ENCODE assay signal across 27 cellular contexts in the genomic region with DNA sequence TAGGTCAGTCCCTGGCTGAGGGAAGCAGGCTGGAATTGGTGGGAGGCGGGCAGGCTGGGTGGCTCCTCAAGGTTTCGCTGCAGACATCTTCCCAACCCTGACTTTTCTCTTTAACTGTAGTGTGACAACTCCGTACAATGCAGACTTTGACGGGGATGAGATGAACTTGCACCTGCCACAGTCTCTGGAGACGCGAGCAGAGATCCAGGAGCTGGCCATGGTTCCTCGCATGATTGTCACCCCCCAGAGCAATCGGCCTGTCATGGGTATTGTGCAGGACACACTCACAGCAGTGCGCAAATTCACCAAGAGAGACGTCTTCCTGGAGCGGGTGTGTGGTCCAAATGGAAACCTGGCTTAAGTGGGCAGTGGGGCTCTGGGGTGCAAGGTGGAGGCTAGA. TPM values are rescaled to one million over a fixed set of nuclear protein-coding genes. Genes with fewer than 3 reads are reported as not detected.
"Had no signal": no experiment of that assay in that cellular context is flagged by ENCODE, and none has a peak within 500 bp of the region (broad histone marks: within the 10 kb centered on the region; RNA-seq: fewer than 3 reads in every experiment).

No MANE protein-coding gene starts in this region.

- ATAC-seq: left cardiac atrium; lower lobe of right lung; right cardiac atrium; stimulated activated memory B cell treated with anti-CD40 and anti-IgM and Interleukin-4, amounts not matched to agents 10 μg/mL and 1 μg/mL and 100 μg/mL, for 72 hours; stimulated activated naive CD8-positive, alpha-beta T cell treated with anti-CD3 and anti-CD28 coated beads, Interleukin-15, amount 100 ng/mL, for 72 hours had no signal

- H3K4me3 ChIP-seq: colonic mucosa, hepatocyte, left ventricle myocardium inferior, lower lobe of right lung, ovary, testis, tibial nerve had no signal

- H3K9me3 ChIP-seq: colonic mucosa, left ventricle myocardium inferior, lower lobe of right lung, ovary, testis, tibial nerve had no signal

- H3K27ac Mint-ChIP-seq: endodermal cell; progenitor cell of endocrine pancreas; stimulated activated memory B cell treated with anti-CD40 and anti-IgM and Interleukin-4, amounts not matched to agents 10 μg/mL and 1 μg/mL and 100 μg/mL, for 72 hours had no signal

- FAIRE-seq: kidney had no signal

- H3K27ac ChIP-seq: colonic mucosa, hepatocyte, left ventricle myocardium inferior, lower lobe of right lung, ovary, testis, tibial nerve had no signal

- H3K4me1 Mint-ChIP-seq: endodermal cell had no signal

- DNase-seq: cerebellar nuclear complex; colonic mucosa; dermis blood vessel endothelial cell; effector CD4-positive, alpha-beta T cell; endodermal cell; foreskin melanocyte; head of caudate nucleus; kidney; left cardiac atrium; left ventricle myocardium inferior; lower lobe of right lung; mesenchymal stem cell; midbrain; nucleus accumbens; right cardiac atrium; stimulated activated CD4-positive, alpha-beta T cell treated with anti-CD3 and anti-CD28 coated beads, Interleukin-4, amount 100 ng/mL, for 1 hour; stimulated activated CD8-positive, alpha-beta memory T cell treated with anti-CD3 and anti-CD28 coated beads, Interleukin-4, amount 100 ng/mL, for 48 hours; stimulated activated naive CD8-positive, alpha-beta T cell treated with anti-CD3 and anti-CD28 coated beads, Interleukin-15, amount 100 ng/mL, for 72 hours; testis had no signal

- H3K9me3 Mint-ChIP-seq: endodermal cell; stimulated activated memory B cell treated with anti-CD40 and anti-IgM and Interleukin-4, amounts not matched to agents 10 μg/mL and 1 μg/mL and 100 μg/mL, for 72 hours; stimulated activated naive CD8-positive, alpha-beta T cell treated with anti-CD3 and anti-CD28 coated beads, Interleukin-15, amount 100 ng/mL, for 72 hours had no signal

- H3K36me3 ChIP-seq: ovary had no signal

- H2AFZ ChIP-seq: hepatocyte had no signal

- H3K4me3 Mint-ChIP-seq: endodermal cell; stimulated activated memory B cell treated with anti-CD40 and anti-IgM and Interleukin-4, amounts not matched to agents 10 μg/mL and 1 μg/mL and 100 μg/mL, for 72 hours; stimulated activated naive CD8-positive, alpha-beta T cell treated with anti-CD3 and anti-CD28 coated beads, Interleukin-15, amount 100 ng/mL, for 72 hours had no signal

- H3K4me2 ChIP-seq: hepatocyte had no signal

- H3K27me3 Mint-ChIP-seq: progenitor cell of endocrine pancreas; stimulated activated memory B cell treated with anti-CD40 and anti-IgM and Interleukin-4, amounts not matched to agents 10 μg/mL and 1 μg/mL and 100 μg/mL, for 72 hours; stimulated activated naive CD8-positive, alpha-beta T cell treated with anti-CD3 and anti-CD28 coated beads, Interleukin-15, amount 100 ng/mL, for 72 hours had no signal

- H3K4me1 ChIP-seq: colonic mucosa, testis had no signal

- H3K27me3 ChIP-seq: colonic mucosa, hepatocyte, ovary, testis, tibial nerve had no signal

RNA-seq across cellular contexts. Expression of a gene that starts 17.9 kb away (rescaled TPM):
- total RNA-seq: colonic mucosa, dermis blood vessel endothelial cell, hepatocyte, kidney, left cardiac atrium, left ventricle myocardium inferior, lower lobe of right lung, ovary, progenitor cell of endocrine pancreas, right cardiac atrium, subcutaneous adipose tissue, tibial nerve, ureter had no signal
- polyA plus RNA-seq: neural cell, ovary, right cardiac atrium had no signal

RNA-seq across cellular contexts. Expression of a gene that starts 49.7 kb away (rescaled TPM):
- polyA plus RNA-seq: neural cell had no signal
